ENCODE assay signal across 20 cellular contexts in genomic region chr11:103608566-103608965, GRCh38.
DNase-seq lines count a peak whose midpoint lies in the region; ATAC-seq, FAIRE-seq and TF ChIP-seq lines count a peak whose summit lies in the region.
"Had no signal": no experiment of that assay in that cellular context is flagged by ENCODE, and none has a peak within 500 bp of the region (broad histone marks: within the 10 kb centered on the region; RNA-seq: fewer than 3 reads in every experiment).

No MANE protein-coding gene starts in this region.

- no peaks in the 10 kb centered on the region for H3K79me2 ChIP-seq in astrocyte (ENCODE audit: insufficient read depth, low read length)

- intact Hi-C loops in heart right ventricle (cut with DNase I), result loop anchor here in 3 of 10 donors (10.0 kb wide), 3 partner anchors 144 to 404 kb away; no protein-coding TSS in a partner anchor

- H3K9me3 Mint-ChIP-seq in HFFc6, result peaks cover 22% of the 10 kb centered on the region; the same call in 1 of the 2 replicates
- H3K9me3 Mint-ChIP-seq in astrocyte (ENCODE audit: unreplicated experiment), result peaks cover 6% of the 10 kb centered on the region

- FAIRE-seq in astrocyte (lab: Jason Lieb, UNC), result peak; percentile 72
- FAIRE-seq: GM19239, pancreas had no signal

- no peak overlapping the region for H2AFZ ChIP-seq in astrocyte (ENCODE audit: low read depth, low read length)

- H3K27ac Mint-ChIP-seq in HFFc6, result peak overlapping the region; percentile 95
- peak overlapping the region; percentile 95 for H3K27ac Mint-ChIP-seq in astrocyte (ENCODE audit: unreplicated experiment)
- H3K27ac Mint-ChIP-seq: dendritic cell treated with granulocyte-macrophage colony-stimulating factor and Interleukin-4, amounts not matched to agents 40 ng/mL and 50 ng/mL, for 4 days had no signal

- H3K4me2 ChIP-seq in astrocyte (ENCODE audit: low read length), result peak overlapping the region; percentile 72

- H3K36me3 Mint-ChIP-seq in HFFc6 (ENCODE audit: low read depth), result peaks cover 26% of the 10 kb centered on the region
- no peaks in the 10 kb centered on the region for H3K36me3 Mint-ChIP-seq in astrocyte (ENCODE audit: low read depth, unreplicated experiment)

- H3K9me3 ChIP-seq in astrocyte (ENCODE audit: insufficient read depth, low read depth, low read length) (no peaks in the 10 kb centered on the region), heart right ventricle (no peaks in the 10 kb centered on the region)
- H3K9me3 ChIP-seq: pancreas, thoracic aorta had no signal

- H3K27me3 ChIP-seq in astrocyte (ENCODE audit: insufficient read depth, low read length), result no peaks in the 10 kb centered on the region
- no peaks in the 10 kb centered on the region for H3K27me3 ChIP-seq in heart right ventricle
- H3K27me3 ChIP-seq: pancreas had no signal

- DNase-seq in HFFc6 (peak; percentile 67), astrocyte (ENCODE audit: low read depth) (peak; percentile 59), foreskin fibroblast (peak; percentile 82 to 85), ureter (ENCODE audit: low spot score) (no peak), heart right ventricle (no peak)
- DNase-seq: activated CD4-positive, CD25-positive, alpha-beta regulatory T cell; activated effector memory CD4-positive, alpha-beta T cell treated with Interleukin-2 at 50 U/mL for 16 hours; DMS53; KBM-7; left ventricle myocardium superior; NCI-H1436 treated with DMSO at 0.1 percent for 48 hours; pancreas; SHP77; stimulated activated CD4-positive, alpha-beta T cell treated with anti-CD3 and anti-CD28 coated beads, Interleukin-4, amount 100 ng/mL, for 4 hours; T-helper 2 cell had no signal

- H3K9ac ChIP-seq in astrocyte (ENCODE audit: low read length), result no peak overlapping the region

- H3K27ac ChIP-seq in astrocyte (ENCODE audit: low read depth, low read length), result peak overlapping the region; percentile 71
- peak overlapping the region in 1 of 10 donors; percentile 45 for H3K27ac ChIP-seq in heart right ventricle
- H3K27ac ChIP-seq: pancreas, thoracic aorta had no signal

- H4K20me1 ChIP-seq in astrocyte (ENCODE audit: insufficient read depth, low read length), result no peaks in the 10 kb centered on the region

- no peaks in the 10 kb centered on the region; the same call in 1 of the 2 replicates for H3K27me3 Mint-ChIP-seq in HFFc6 (ENCODE audit: insufficient read depth)
- no peaks in the 10 kb centered on the region for H3K27me3 Mint-ChIP-seq in astrocyte (ENCODE audit: low read depth, unreplicated experiment)
- H3K27me3 Mint-ChIP-seq: dendritic cell treated with granulocyte-macrophage colony-stimulating factor and Interleukin-4, amounts not matched to agents 40 ng/mL and 50 ng/mL, for 4 days had no signal

- ATAC-seq in HG03460 (IDR thresholded peaks at IDR 0.05; ENCODE audit: unreplicated experiment) (no peak), heart right ventricle (no peak), GM19035 (IDR thresholded peaks at IDR 0.05; ENCODE audit: unreplicated experiment) (no peak)
- ATAC-seq: left ventricle myocardium superior had no signal

- peak overlapping the region; percentile 77 for H3K4me3 Mint-ChIP-seq in HFFc6
- no peak overlapping the region for H3K4me3 Mint-ChIP-seq in astrocyte (ENCODE audit: unreplicated experiment)
- H3K4me3 Mint-ChIP-seq: dendritic cell treated with granulocyte-macrophage colony-stimulating factor and Interleukin-4, amounts not matched to agents 40 ng/mL and 50 ng/mL, for 4 days had no signal

- no peak overlapping the region for H3K4me3 ChIP-seq in astrocyte (ENCODE audit: insufficient read depth, low read depth, low read length)
- H3K4me3 ChIP-seq in foreskin fibroblast (ENCODE audit: low read depth in 1 of 2, low read length in 2 of 2), result no peak overlapping the region
- H3K4me3 ChIP-seq in heart right ventricle, result no peak overlapping the region
- H3K4me3 ChIP-seq: pancreas, thoracic aorta had no signal

- WGBS in heart right ventricle, 2 donors, result 75 to 78% methylated on average over 3 of the region's 3 CpGs

- H3K4me1 Mint-ChIP-seq in HFFc6 (ENCODE audit: low read depth) (peaks cover 39% of the 10 kb centered on the region), astrocyte (ENCODE audit: low read depth, unreplicated experiment) (peaks cover 13% of the 10 kb centered on the region)

- H3K4me1 ChIP-seq in astrocyte (ENCODE audit: insufficient read depth, low read length) (peaks cover 12% of the 10 kb centered on the region), heart right ventricle (no peaks in the 10 kb centered on the region)
- H3K4me1 ChIP-seq: pancreas had no signal

- TF ChIP-seq CTCF in HFFc6 (IDR thresholded peaks at IDR 0.05), result 0 out of 2 replicates have a peak, but pooled peaks have one; percentile 10
- no peak for TF ChIP-seq CTCF in astrocyte (IDR thresholded peaks at IDR 0.05; ENCODE audit: insufficient read depth, low read depth, low read length)
- TF ChIP-seq CTCF in foreskin fibroblast (IDR thresholded peaks at IDR 0.05; ENCODE audit: low read depth, low read length), result no peak
- no peak for TF ChIP-seq CTCF in heart right ventricle (IDR thresholded peaks at IDR 0.05)

- no peaks in the 10 kb centered on the region for H3K36me3 ChIP-seq in astrocyte (ENCODE audit: insufficient read depth, low read length)
- H3K36me3 ChIP-seq in heart right ventricle, result no peaks in the 10 kb centered on the region
- H3K36me3 ChIP-seq: pancreas, thoracic aorta had no signal

Comparison
In these comparisons a context has a peak if more than half of its experiments do, and no peak if none do; other contexts are left out.
1. DNase-seq: peak in HFFc6 (single experiment), astrocyte (single experiment) and foreskin fibroblast (2 of 2); none in ureter (single experiment) and heart right ventricle (0 of 2).